ENCODE assay signal across 8 cellular contexts in the genomic region with DNA sequence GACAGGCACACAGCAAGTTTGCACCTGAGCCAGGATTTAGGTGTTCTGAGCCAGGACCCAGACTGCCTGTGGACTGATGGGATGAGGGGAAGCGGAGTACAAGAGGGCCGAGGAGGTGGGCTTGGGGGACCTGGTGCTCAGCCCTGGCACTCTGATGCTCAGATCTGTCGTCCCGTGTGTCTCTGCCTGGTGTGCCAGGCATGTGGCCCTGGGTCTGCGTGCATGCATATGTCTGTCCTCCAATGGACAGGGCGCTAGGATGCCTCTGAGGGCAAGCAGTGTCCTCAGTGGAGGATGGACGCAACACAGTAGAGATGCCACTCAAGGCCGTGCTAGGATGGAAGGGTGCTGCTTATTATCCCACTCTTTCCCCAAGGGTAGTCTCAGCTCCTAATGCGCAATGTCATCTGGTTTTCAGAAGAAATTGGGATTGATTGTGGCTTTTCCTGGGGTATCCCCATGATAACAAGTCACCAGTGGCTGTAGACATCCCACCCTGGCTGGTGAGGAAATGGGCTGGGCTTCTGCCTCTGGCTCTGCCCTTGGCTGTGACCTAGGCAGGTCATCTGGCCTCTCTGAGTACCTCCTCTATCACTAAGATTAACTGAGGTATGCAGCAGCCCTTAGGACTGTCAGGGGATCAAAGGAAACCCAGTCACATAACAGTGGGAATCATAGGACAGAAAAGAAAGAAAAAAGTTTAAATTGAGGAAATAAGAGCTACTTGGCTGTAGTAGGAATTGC. TPM values are rescaled to one million over a fixed set of nuclear protein-coding genes. Genes with fewer than 3 reads are reported as not detected.
DNase-seq lines count a peak whose midpoint lies in the region; ATAC-seq and TF ChIP-seq lines count a peak whose summit lies in the region.

No MANE protein-coding gene starts in this region.

- H3K9me3 Mint-ChIP-seq in activated T-cell treated with anti-CD3 and anti-CD28 coated beads, Interleukin-2, amount 50 U/mL, for 72 hours, result no peaks in the 10 kb centered on the region
- no peaks in the 10 kb centered on the region for H3K9me3 Mint-ChIP-seq in mesothelial cell of epicardium

- TF ChIP-seq POLR2A in breast epithelium (IDR thresholded peaks at IDR 0.05), result no peak

- peak overlapping the region; percentile 89 to 93 for H3K27ac ChIP-seq in breast epithelium
- H3K27ac ChIP-seq in urinary bladder (ENCODE audit: low read depth), result peak overlapping the region; percentile 68

- peaks cover 26 to 40% of the 10 kb centered on the region in 2 donors for H3K4me1 ChIP-seq in breast epithelium
- H3K4me1 ChIP-seq in urinary bladder (ENCODE audit: insufficient read depth), result peaks cover 2% of the 10 kb centered on the region

- intact Hi-C loops in breast epithelium (cut with DNase I; ENCODE audit: low total_unique reads), result no loop called here

- no peaks in the 10 kb centered on the region for H3K36me3 ChIP-seq in breast epithelium
- no peaks in the 10 kb centered on the region for H3K36me3 ChIP-seq in urinary bladder (ENCODE audit: insufficient read depth)

- peaks cover 0 to 2% of the 10 kb centered on the region in 2 donors for H3K36me3 Mint-ChIP-seq in activated T-cell treated with anti-CD3 and anti-CD28 coated beads, Interleukin-2, amount 50 U/mL, for 72 hours (ENCODE audit: insufficient read depth in 2 of 2)
- peaks cover 2% of the 10 kb centered on the region for H3K36me3 Mint-ChIP-seq in mesothelial cell of epicardium

- no peak overlapping the region for H3K4me3 ChIP-seq in breast epithelium
- no peak overlapping the region for H3K4me3 ChIP-seq in urinary bladder (ENCODE audit: low read depth, low read length)

- ATAC-seq in activated T-cell treated with anti-CD3 and anti-CD28 coated beads, Interleukin-2, amount 50 U/mL, for 72 hours (replicated peaks in 1 of 2), result no peak
- no peak for ATAC-seq in HG02852 (IDR thresholded peaks at IDR 0.05; ENCODE audit: unreplicated experiment)

- H3K27me3 Mint-ChIP-seq in activated T-cell treated with anti-CD3 and anti-CD28 coated beads, Interleukin-2, amount 50 U/mL, for 72 hours (ENCODE audit: low read depth), result no peaks in the 10 kb centered on the region
- H3K27me3 Mint-ChIP-seq in mesothelial cell of epicardium (ENCODE audit: low read depth), result no peaks in the 10 kb centered on the region

- no peak for DNase-seq in activated T-cell treated with anti-CD3 and anti-CD28 coated beads, Interleukin-2, amount 50 U/mL, for 72 hours
- DNase-seq in activated T-cell treated with anti-CD3 and anti-CD28 coated beads, Interleukin-2, amount 50 U/mL, for 1 hour, result no peak
- DNase-seq in breast epithelium (ENCODE audit: low spot score in 2 of 2) (no peak), mesothelial cell of epicardium (ENCODE audit: low spot score in 2 of 2, unreplicated experiment in 2 of 2) (no peak), NCI-H345 (lab: John Stamatoyannopoulos, UW) (no peak), NCI-H128 (lab: John Stamatoyannopoulos, UW; ENCODE audit: unreplicated experiment) (no peak)

- no peaks in the 10 kb centered on the region for H3K27me3 ChIP-seq in breast epithelium

- 89% methylated on average over 9 of the region's 9 CpGs for WGBS in urinary bladder

- TF ChIP-seq CTCF in breast epithelium (IDR thresholded peaks at IDR 0.05) (no peak), mesothelial cell of epicardium (IDR thresholded peaks at IDR 0.05; ENCODE audit: unreplicated experiment) (no peak)

- peak overlapping the region in 1 of 2 donors; percentile 0 for H3K4me3 Mint-ChIP-seq in activated T-cell treated with anti-CD3 and anti-CD28 coated beads, Interleukin-2, amount 50 U/mL, for 72 hours
- H3K4me3 Mint-ChIP-seq in mesothelial cell of epicardium, result no peak overlapping the region

- H3K9me3 ChIP-seq in breast epithelium, result no peaks in the 10 kb centered on the region

- peak overlapping the region; percentile 81 for H3K27ac Mint-ChIP-seq in activated T-cell treated with anti-CD3 and anti-CD28 coated beads, Interleukin-2, amount 50 U/mL, for 72 hours
- H3K27ac Mint-ChIP-seq in mesothelial cell of epicardium, result peak overlapping the region; percentile 93

- peaks cover 52% of the 10 kb centered on the region for H3K4me1 Mint-ChIP-seq in activated T-cell treated with anti-CD3 and anti-CD28 coated beads, Interleukin-2, amount 50 U/mL, for 72 hours (ENCODE audit: low read depth)
- peaks cover 32% of the 10 kb centered on the region for H3K4me1 Mint-ChIP-seq in mesothelial cell of epicardium

RNA-seq across cellular contexts. Expression of a gene that starts 35.7 kb away (rescaled TPM):
- under 1 TPM; 0.55 to 0.60 TPM for total RNA-seq in activated T-cell treated with anti-CD3 and anti-CD28 coated beads, Interleukin-2, amount 50 U/mL, for 72 hours
- total RNA-seq in breast epithelium (1 to 10 TPM in 2 of 3 donors, under 1 TPM in 1; 0.80 to 7.9 (median 5.6) TPM), mesothelial cell of epicardium (0.91 to 1.4 TPM (median 1.2 TPM) in 3 replicates), urinary bladder (0.26 TPM)
- polyA plus RNA-seq in urinary bladder, result 8.3 TPM
